Comparison of ENCODE assay signal across 11 cellular contexts in the genomic region with DNA sequence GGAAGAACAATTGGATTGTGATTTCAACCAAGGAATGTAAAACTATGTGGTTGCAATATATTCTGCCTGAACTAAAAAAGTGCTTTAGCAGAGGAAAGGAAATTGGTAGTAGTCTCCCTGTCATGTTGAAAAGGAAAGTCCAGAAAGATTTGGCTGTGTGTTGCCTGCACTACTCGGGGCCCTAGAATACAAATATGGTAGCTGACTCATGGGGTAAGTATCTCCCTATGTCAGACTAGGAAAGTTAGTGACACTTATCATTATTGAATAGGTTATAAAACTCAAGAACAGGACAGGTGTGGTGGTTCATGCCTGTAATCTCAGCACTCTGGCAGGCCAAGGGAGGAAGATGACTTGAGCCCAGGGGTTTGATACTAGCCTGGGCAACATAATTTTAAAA. TPM values are rescaled to one million over a fixed set of nuclear protein-coding genes. Genes with fewer than 3 reads are reported as not detected.
DNase-seq lines count a peak whose midpoint lies in the region; ATAC-seq, FAIRE-seq and TF ChIP-seq lines count a peak whose summit lies in the region.
"Had no signal": no experiment of that assay in that cellular context is flagged by ENCODE, and none has a peak within 500 bp of the region (broad histone marks: within the 10 kb centered on the region; RNA-seq: fewer than 3 reads in every experiment).

No MANE protein-coding gene starts in this region.

- no peak overlapping the region for H4K5ac ChIP-seq in IMR-90 (ENCODE audit: low read depth, low read length)

- H3K9me3 ChIP-seq in Caco-2 (no peaks in the 10 kb centered on the region; the same call in none of the 2 replicates), IMR-90 (ENCODE audit: control insufficient read depth, insufficient read depth, low read length) (no peaks in the 10 kb centered on the region), K562 (replicated peaks; ENCODE audit: control insufficient read depth, insufficient read depth, low read depth, low read length) (no peaks in the 10 kb centered on the region)

- CTCF ChIA-PET in Caco-2 (lab: Charles Lee) = no interaction called here
- CTCF ChIA-PET in IMR-90 (lab: Yijun Ruan, JAX) = interaction anchor here (1.4 kb wide), 1 partner anchor 9 kb away, joined by 4 read pairs; no protein-coding TSS in a partner anchor
- CTCF ChIA-PET in K562 (lab: Yijun Ruan, JAX; ENCODE audit: low intra/inter-chr PET ratio) = interaction anchor here (0.5 kb wide), 1 partner anchor 47 kb away, joined by 3 read pairs; no protein-coding TSS in a partner anchor

- no peak overlapping the region for H3K14ac ChIP-seq in IMR-90 (replicated peaks; ENCODE audit: low read depth, low read length)

- H3K9me1 ChIP-seq in IMR-90 (ENCODE audit: insufficient read depth, low read length) (no peaks in the 10 kb centered on the region), K562 (ENCODE audit: control insufficient read depth, insufficient read depth, low read length) (no peaks in the 10 kb centered on the region)

- H4K20me1 ChIP-seq in IMR-90 (ENCODE audit: insufficient read depth, low read length) (no peaks in the 10 kb centered on the region), K562 (replicated peaks; ENCODE audit: control insufficient read depth, insufficient read depth, low read length) (no peaks in the 10 kb centered on the region)

- no peaks in the 10 kb centered on the region for H3K79me1 ChIP-seq in IMR-90 (ENCODE audit: low read depth in 1 of 2, low read length in 2 of 2)

- peak overlapping the region; percentile 71 for H3K27ac Mint-ChIP-seq in Caco-2 (ENCODE audit: unreplicated experiment)
- H3K27ac Mint-ChIP-seq in CD14-positive monocyte = no peak overlapping the region

- TF ChIP-seq CTCF in Caco-2 (IDR thresholded peaks at IDR 0.05; ENCODE audit: insufficient read depth in 1 of 2, low read depth in 1 of 2, low read length in 1 of 2, severe bottlenecking in 1 of 2, unreplicated experiment in 1 of 2) = no peak
- TF ChIP-seq CTCF in IMR-90 (conservative IDR thresholded peaks at IDR 0.05; ENCODE audit: low read depth, low read length) = no peak
- TF ChIP-seq CTCF in K562 (IDR thresholded peaks at IDR 0.05 in 2 of 3, conservative IDR thresholded peaks at IDR 0.05 in 1 of 3; ENCODE audit: insufficient read depth in 2 of 3, low read depth in 1 of 3, low read length in 3 of 3) = no peak
- TF ChIP-seq CTCF in CD14-positive monocyte (IDR thresholded peaks at IDR 0.05) = no peak

- H2BK120ac ChIP-seq in IMR-90 (ENCODE audit: low read depth, low read length) = no peak overlapping the region

- no peak overlapping the region for H3K23ac ChIP-seq in IMR-90 (ENCODE audit: low read depth, low read length)

- TF ChIP-seq RAD21 in IMR-90 (IDR thresholded peaks at IDR 0.05; ENCODE audit: low read length) (no peak), K562 (CRISPR knock-in tag; conservative IDR thresholded peaks at IDR 0.05 in 1 of 2, IDR thresholded peaks at IDR 0.05 in 1 of 2) (no peak)

- TF ChIP-seq POLR2A in IMR-90 (IDR thresholded peaks at IDR 0.05; ENCODE audit: low read depth, low read length) (no peak), K562 (conservative IDR thresholded peaks at IDR 0.05) (no peak)

- H3K4me3 Mint-ChIP-seq in Caco-2 (ENCODE audit: unreplicated experiment) (no peak overlapping the region), CD14-positive monocyte (no peak overlapping the region)

- H3K18ac ChIP-seq in IMR-90 (ENCODE audit: low read depth, low read length) = no peak overlapping the region

- H2AFZ ChIP-seq in IMR-90 (replicated peaks; ENCODE audit: low read length, poor library complexity) (no peak overlapping the region), K562 (ENCODE audit: low read depth, low read length) (no peak overlapping the region)

- H3K27ac ChIP-seq in IMR-90 (ENCODE audit: insufficient read depth, low read length) (no peak overlapping the region), K562 (ENCODE audit: extremely low read depth, low read depth, low read length) (no peak overlapping the region)

- H2AK9ac ChIP-seq in IMR-90 (replicated peaks; ENCODE audit: low read depth, low read length, poor library complexity) = no peak overlapping the region

- in situ Hi-C loops in IMR-90 (cut with MboI; ENCODE audit: low sequenced_read_pairs) = no loop called here
- in situ Hi-C loops in K562 (cut with MboI) = no loop called here

- DNase-seq in Caco-2 (peak in 1 of 2 experiments; percentile 7), IMR-90 (peak; percentile 62), K562 (ENCODE audit: extremely low read depth in 1 of 4, low spot score in 3 of 4) (no peak), kidney glomerular epithelial cell (lab: John Stamatoyannopoulos, UW) (peak; percentile 24), germinal center (ENCODE audit: low spot score) (no peak), CD14-positive monocyte (ENCODE audit: low spot score) (no peak), left ventricle myocardium superior (no peak)
- DNase-seq: kidney; stimulated activated CD8-positive, alpha-beta memory T cell treated with anti-CD3 and anti-CD28 coated beads, Interleukin-4, amount 100 ng/mL, for 48 hours had no signal

- H4K91ac ChIP-seq in IMR-90 (ENCODE audit: insufficient read depth, low read depth, low read length) = no peak overlapping the region

- no CpG with 5 or more reads among the region's 1 CpG for WGBS in IMR-90 (ENCODE audit: extremely low coverage in 2 of 2, insufficient read length in 1 of 2), 2 experiments
- 11% methylated on average over 1 of the region's 1 CpG for WGBS in K562 (ENCODE audit: insufficient coverage, low coverage, missing lambda C conversion rate)

- H2BK20ac ChIP-seq in IMR-90 (ENCODE audit: low read depth, low read length) = no peak overlapping the region

- dilution Hi-C loops in IMR-90 (cut with HindIII; ENCODE audit: low sequenced_read_pairs, unreplicated experiment) = no loop called here

- no peak overlapping the region for H4K8ac ChIP-seq in IMR-90 (ENCODE audit: low read depth in 2 of 2, low read length in 2 of 2)

- H3K36me3 ChIP-seq in Caco-2 (ENCODE audit: control insufficient read depth, insufficient read depth, low read length) (no peaks in the 10 kb centered on the region), IMR-90 (ENCODE audit: control insufficient read depth, insufficient read depth, low read length) (no peaks in the 10 kb centered on the region), K562 (ENCODE audit: control insufficient read depth, insufficient read depth, low read length) (no peaks in the 10 kb centered on the region)

- H2BK5ac ChIP-seq in IMR-90 (ENCODE audit: low read depth, low read length, poor library complexity, severe bottlenecking) = no peak overlapping the region

- no peak overlapping the region for H2AK5ac ChIP-seq in IMR-90 (ENCODE audit: low read depth, low read length)

- H3K27me3 Mint-ChIP-seq in Caco-2 (ENCODE audit: insufficient read depth, unreplicated experiment) (no peaks in the 10 kb centered on the region), CD14-positive monocyte (ENCODE audit: low read depth in 3 of 3) (peaks cover 0 to 2% (median 0%) of the 10 kb centered on the region in 3 donors)

- no peak for TF ChIP-seq EP300 in K562 (IDR thresholded peaks at IDR 0.05; ENCODE audit: low read length)

- ATAC-seq in IMR-90 (ENCODE audit: low read depth) (peak; percentile 88), K562 (0 out of 3 replicates have a peak, but pooled peaks have one; percentile 19), GM19463 (IDR thresholded peaks at IDR 0.05; ENCODE audit: unreplicated experiment) (no peak), left ventricle myocardium superior (no peak)

- no peaks in the 10 kb centered on the region for H3K79me2 ChIP-seq in K562 (ENCODE audit: control insufficient read depth, insufficient read depth, low read length)

- BruUV-seq in Caco-2 (replicated peaks; lab: Mats Ljungman, UMichigan) (no TSS peak), IMR-90 (replicated peaks; lab: Mats Ljungman, UMichigan) (no TSS peak), K562 (replicated peaks; lab: Mats Ljungman, UMichigan) (no TSS peak)

- no peaks in the 10 kb centered on the region for H3K9me3 Mint-ChIP-seq in Caco-2 (ENCODE audit: unreplicated experiment)
- H3K9me3 Mint-ChIP-seq in CD14-positive monocyte = no peaks in the 10 kb centered on the region

- no peak overlapping the region for H3K9ac ChIP-seq in IMR-90 (ENCODE audit: low read depth, low read length)
- H3K9ac ChIP-seq in K562 (ENCODE audit: insufficient read depth in 1 of 2, low read depth in 2 of 2, low read length in 2 of 2) = no peak overlapping the region

- H3K4me3 ChIP-seq in Caco-2 (ENCODE audit: low read depth, low read length) (no peak overlapping the region), IMR-90 (ENCODE audit: insufficient read depth, low read depth, low read length) (no peak overlapping the region), K562 (no peak overlapping the region)

- H3K4me1 Mint-ChIP-seq in Caco-2 (ENCODE audit: low read depth, unreplicated experiment) (peaks cover 27% of the 10 kb centered on the region), CD14-positive monocyte (peaks cover 5% of the 10 kb centered on the region)

- POLR2A ChIA-PET in Caco-2 (lab: Charles Lee) = interaction anchor here (0.6 to 1.6 kb wide), 2 partner anchors 9 to 525 kb away, joined by 3 to 11 read pairs; partner anchors contain the start of gene EIF4E
- POLR2A ChIA-PET in IMR-90 (lab: Charles Lee; ENCODE audit: unreplicated experiment) = no interaction called here
- POLR2A ChIA-PET in K562 (lab: Yijun Ruan, JAX) = interaction anchor here (1.3 kb wide), 1 partner anchor 10 kb away, joined by 4 read pairs; the partner anchor contains the start of gene EIF4E

- no peak for FAIRE-seq in K562 (lab: Jason Lieb, UNC)
- FAIRE-seq: endometrium, kidney had no signal

- intact Hi-C loops in Caco-2 (cut with micrococcal nuclease; ENCODE audit: unreplicated experiment) = no loop called here
- intact Hi-C loops in IMR-90 (cut with micrococcal nuclease) = loop anchor here (2.0 kb wide), 1 partner anchor 466 kb away; no protein-coding TSS in a partner anchor
- intact Hi-C loops in K562 (cut with micrococcal nuclease) = loop anchor here (5.0 to 10.0 kb wide), 2 partner anchors 469 to 526 kb away; no protein-coding TSS in a partner anchor
- intact Hi-C loops in CD14-positive monocyte (cut with micrococcal nuclease) = no loop called here
- intact Hi-C loops in left ventricle myocardium superior (cut with micrococcal nuclease) = no loop called here

- H3K56ac ChIP-seq in IMR-90 (ENCODE audit: extremely low read depth, insufficient read depth, low read length) = no peak overlapping the region

- H3K27me3 ChIP-seq in Caco-2 (replicated peaks; ENCODE audit: control insufficient read depth, insufficient read depth, low read length) (no peaks in the 10 kb centered on the region), IMR-90 (ENCODE audit: control insufficient read depth, insufficient read depth, low read length) (no peaks in the 10 kb centered on the region), K562 (ENCODE audit: control insufficient read depth in 2 of 2, insufficient read depth in 2 of 2, low read length in 2 of 2) (no peaks in the 10 kb centered on the region)

- no peak overlapping the region; the same call in 2 of the 3 replicates for H2BK15ac ChIP-seq in IMR-90 (ENCODE audit: low read depth, low read length)

- H3K36me3 Mint-ChIP-seq in Caco-2 (ENCODE audit: insufficient read depth, unreplicated experiment) (peaks cover 8% of the 10 kb centered on the region), CD14-positive monocyte (no peaks in the 10 kb centered on the region)

- H3K4ac ChIP-seq in IMR-90 (ENCODE audit: low read depth, low read length) = no peak overlapping the region

- H3K4me1 ChIP-seq in Caco-2 = peaks cover 37% of the 10 kb centered on the region
- H3K4me1 ChIP-seq in IMR-90 (ENCODE audit: control insufficient read depth, insufficient read depth, low read length) = peaks cover 2% of the 10 kb centered on the region; the same call in 1 of the 2 replicates
- H3K4me1 ChIP-seq in K562 (replicated peaks in 1 of 2; ENCODE audit: control insufficient read depth in 2 of 2, insufficient read depth in 2 of 2, low read length in 2 of 2) = no peaks in the 10 kb centered on the region

- H3K4me2 ChIP-seq in IMR-90 (ENCODE audit: low read depth, low read length) = no peak overlapping the region
- no peak overlapping the region for H3K4me2 ChIP-seq in K562 (ENCODE audit: insufficient read depth, low read length)

RNA-seq across cellular contexts. Expression of gene EIF4E, which starts 9.5 kb away (rescaled TPM):
- total RNA-seq in Caco-2 (2022) = 140 and 151 TPM in 2 replicates
- 113 and 288 TPM in 2 replicates for total RNA-seq in IMR-90 (2012; rRNA removed)
- polyA plus RNA-seq in IMR-90 (2012; rRNA removed) = 69.4 and 80.4 TPM in 2 replicates
- 6.5 and 9.4 TPM in 2 replicates for polyA plus RNA-seq in IMR-90 (2012; cell fraction: cytosol; rRNA removed)
- polyA plus RNA-seq in IMR-90 (2012; cell fraction: nucleus; rRNA removed; ENCODE audit: low replicate concordance) = 2.9 and 26.4 TPM in 2 replicates
- 66.1 and 219 TPM in 2 replicates for total RNA-seq in K562 (2011; cell fraction: chromatin; rRNA removed; ENCODE audit: low replicate concordance)
- 36.7 and 55.9 TPM in 2 replicates for total RNA-seq in K562 (2011; cell fraction: nucleolus; rRNA removed)
- total RNA-seq in K562 (2011; cell fraction: nucleoplasm; rRNA removed) = 126 and 178 TPM in 2 replicates
- 149 and 178 TPM in 2 replicates for total RNA-seq in K562 (2014; rRNA removed)
- 305 and 329 TPM in 2 replicates for total RNA-seq in K562 (2014; rRNA removed; fragmentation: Illumina TruSeq; extraction: Trizol)
- total RNA-seq in K562 (2015; rRNA removed; fragmentation: Illumina TruSeq; extraction: Trizol) = 334 and 370 TPM in 2 replicates
- 165 and 167 TPM in 2 replicates for total RNA-seq in K562 (2021)
- 108 and 179 TPM in 2 replicates for polyA plus RNA-seq in K562 (2011; rRNA removed)
- polyA plus RNA-seq in K562 (2011; cell fraction: cytosol; rRNA removed) = 22.6 and 76.2 TPM in 2 replicates
- 29.0 and 44.4 TPM in 2 replicates for polyA plus RNA-seq in K562 (2011; cell fraction: nucleus; rRNA removed)
- 59.0 and 146 TPM in 2 replicates for polyA plus RNA-seq in K562 (2012)
- polyA plus RNA-seq in K562 (2014; fragmentation: Illumina TruSeq; extraction: Trizol) = 177 and 187 TPM in 2 replicates
- 100 to 1,000 TPM; 349 to 489 TPM for polyA plus RNA-seq in K562 (2014; fragmentation: Nextera tagmentation; extraction: Ambion mirVana)
- 125 and 164 TPM in 2 replicates for polyA plus RNA-seq in K562 (2014; rRNA removed)
- polyA minus RNA-seq in K562 (2011; rRNA and poly(A)+ RNA removed) = 281 and 301 TPM in 2 replicates
- 79.5 and 99.4 TPM in 2 replicates for polyA minus RNA-seq in K562 (2011; cell fraction: cytosol; rRNA and poly(A)+ RNA removed)
- 48.2 and 75.5 TPM in 2 replicates for polyA minus RNA-seq in K562 (2011; cell fraction: nucleus; rRNA and poly(A)+ RNA removed)
- 10 to 100 TPM; 48.6 to 50.8 TPM for polyA plus RNA-seq in CD14-positive monocyte
- total RNA-seq in left ventricle myocardium superior = 57.5 TPM

RNA-seq across cellular contexts. Expression of gene METAP1, which starts 57.1 kb away (rescaled TPM):
- total RNA-seq in Caco-2 (2022) (75.2 and 83.0 TPM in 2 replicates), IMR-90 (2012; rRNA removed) (43.7 and 76.1 TPM in 2 replicates), K562 (2014; rRNA removed) (46.5 and 57.8 TPM in 2 replicates), K562 (2014; rRNA removed; fragmentation: Illumina TruSeq; extraction: Trizol) (63.9 and 76.3 TPM in 2 replicates), K562 (2015; rRNA removed; fragmentation: Illumina TruSeq; extraction: Trizol) (56.6 and 59.5 TPM in 2 replicates), K562 (2021) (50.3 and 62.5 TPM in 2 replicates), left ventricle myocardium superior (75.8 TPM)
- polyA plus RNA-seq in IMR-90 (2012; rRNA removed) (38.2 and 47.9 TPM in 2 replicates), K562 (2011; rRNA removed) (62.0 and 77.6 TPM in 2 replicates), K562 (2014; fragmentation: Illumina TruSeq; extraction: Trizol) (66.8 and 77.2 TPM in 2 replicates), K562 (2014; fragmentation: Nextera tagmentation; extraction: Ambion mirVana) (10 to 100 TPM; 31.4 to 48.0 TPM), K562 (2014; rRNA removed) (54.1 and 57.1 TPM in 2 replicates), CD14-positive monocyte (10 to 100 TPM; 15.9 to 20.6 TPM)
- polyA plus RNA-seq in IMR-90 (2012; cell fraction: cytosol; rRNA removed) = 10.2 and 21.2 TPM in 2 replicates
- 18.8 and 53.5 TPM in 2 replicates for polyA plus RNA-seq in IMR-90 (2012; cell fraction: nucleus; rRNA removed; ENCODE audit: low replicate concordance)
- total RNA-seq in K562 (2011; cell fraction: chromatin; rRNA removed; ENCODE audit: low replicate concordance) = 46.0 and 114 TPM in 2 replicates
- total RNA-seq in K562 (2011; cell fraction: nucleolus; rRNA removed) = 24.2 and 34.1 TPM in 2 replicates
- total RNA-seq in K562 (2011; cell fraction: nucleoplasm; rRNA removed) = 55.9 and 78.9 TPM in 2 replicates
- 34.1 and 50.0 TPM in 2 replicates for polyA plus RNA-seq in K562 (2011; cell fraction: cytosol; rRNA removed)
- 108 and 117 TPM in 2 replicates for polyA plus RNA-seq in K562 (2011; cell fraction: nucleus; rRNA removed)
- polyA plus RNA-seq in K562 (2012) = 39.3 and 43.4 TPM in 2 replicates
- 109 and 114 TPM in 2 replicates for polyA minus RNA-seq in K562 (2011; rRNA and poly(A)+ RNA removed)
- 59.6 and 103 TPM in 2 replicates for polyA minus RNA-seq in K562 (2011; cell fraction: cytosol; rRNA and poly(A)+ RNA removed)
- 68.5 and 92.6 TPM in 2 replicates for polyA minus RNA-seq in K562 (2011; cell fraction: nucleus; rRNA and poly(A)+ RNA removed)

Comparison
In these comparisons a context has a peak if more than half of its experiments do, and no peak if none do; other contexts are left out.
1. DNase-seq: peak in IMR-90 (single experiment) and kidney glomerular epithelial cell (single experiment); none in K562 (0 of 4), germinal center (single experiment), CD14-positive monocyte (single experiment) and left ventricle myocardium superior (single experiment).
2. ATAC-seq: peak in IMR-90 (single experiment) and K562 (single experiment); none in GM19463 (single experiment) and left ventricle myocardium superior (single experiment).
3. intact Hi-C loops: an anchor here in IMR-90 (2.0 kb wide) and K562 (5.0 to 10.0 kb wide); none called in Caco-2, CD14-positive monocyte and left ventricle myocardium superior.